11 cellular contexts compared by ENCODE assay signal in the genomic region with DNA sequence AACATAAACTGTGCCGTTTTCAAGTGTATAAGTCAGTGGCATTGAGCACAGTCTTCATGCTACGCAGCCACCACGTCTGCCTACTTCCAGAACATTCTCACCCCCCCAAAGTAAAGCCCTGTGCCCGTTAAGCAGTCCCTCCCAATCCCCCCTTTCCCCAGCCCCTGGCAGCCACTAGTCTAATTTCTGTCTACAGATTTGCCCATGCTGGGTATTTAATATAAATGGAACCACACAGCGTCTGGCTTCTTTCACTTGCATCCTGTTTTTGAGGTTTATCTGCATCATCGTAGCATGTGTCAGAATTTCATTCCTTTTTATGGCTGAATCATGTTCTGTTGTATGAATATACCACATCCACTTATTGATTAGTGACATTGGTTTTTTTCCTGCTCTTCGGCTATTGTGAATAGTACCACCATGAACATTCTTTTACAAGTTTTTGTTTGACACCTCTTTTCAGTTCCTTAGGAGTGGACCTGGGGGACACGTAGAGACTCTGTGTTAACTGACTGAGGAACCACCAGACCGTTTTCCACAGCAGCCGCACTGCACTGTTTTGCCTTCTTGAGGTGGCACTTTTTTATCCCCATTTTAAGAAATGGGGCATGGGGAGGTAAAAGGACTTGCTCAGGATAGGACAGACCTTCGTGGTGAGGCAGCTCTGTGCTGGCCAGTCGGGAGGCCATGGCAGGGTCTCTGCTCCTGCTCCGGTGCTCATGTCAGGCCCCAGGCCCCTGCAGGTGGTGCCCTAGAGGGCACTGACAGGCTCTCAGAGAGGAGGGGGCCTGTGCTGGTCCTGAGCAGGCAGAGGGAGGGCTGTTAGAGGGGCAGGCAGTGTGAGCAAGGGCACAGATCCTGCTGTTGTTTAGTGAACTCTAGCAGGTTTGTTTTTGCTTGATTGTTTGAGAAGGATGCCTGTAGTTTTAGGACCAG.
A peak's percentile ranks its signal among the peaks of the same experiment; 100 is the strongest.
DNase-seq lines count a peak whose midpoint lies in the region; ATAC-seq, FAIRE-seq and TF ChIP-seq lines count a peak whose summit lies in the region.
"Had no signal": no experiment of that assay in that cellular context is flagged by ENCODE, and none has a peak within 500 bp of the region (broad histone marks: within the 10 kb centered on the region; RNA-seq: fewer than 3 reads in every experiment).

No MANE protein-coding gene starts in this region.

- H3K9me3 Mint-ChIP-seq in H9 (no peaks in the 10 kb centered on the region; a peak in 1 of 5 replicates), astrocyte (ENCODE audit: unreplicated experiment) (no peaks in the 10 kb centered on the region)
- H3K9me3 Mint-ChIP-seq in T-helper 2 cell treated with Interferon-gamma antibody and Interleukin-4, amounts not matched to agents 5 μg/mL and 100 μg/mL, for 36 hours, result peaks cover 5% of the 10 kb centered on the region

- H2BK20ac ChIP-seq in H9 (ENCODE audit: low read depth, low read length, poor library complexity, severe bottlenecking), result no peak overlapping the region

- no peak overlapping the region for H3T11ph ChIP-seq in H9 (ENCODE audit: low read length)

- FAIRE-seq in astrocyte (lab: Jason Lieb, UNC), result no peak
- FAIRE-seq: D721Med had no signal

- no TSS peak for BruUV-seq in mammary epithelial cell (replicated peaks; lab: Mats Ljungman, UMichigan)

- in situ Hi-C loops in mammary epithelial cell (cut with MboI; ENCODE audit: low sequenced_read_pairs in 2 of 2), result no loop called here

- H2BK5ac ChIP-seq in H9 (ENCODE audit: insufficient read length, low read length), result no peak overlapping the region

- no peaks in the 10 kb centered on the region for H3K23me2 ChIP-seq in H9 (ENCODE audit: insufficient read length, low read depth, low read length, poor library complexity, severe bottlenecking)

- no peak overlapping the region for H2BK120ac ChIP-seq in H9 (ENCODE audit: low read depth, low read length, poor library complexity, severe bottlenecking)

- H3K4me1 Mint-ChIP-seq in H9 (no peaks in the 10 kb centered on the region), astrocyte (ENCODE audit: low read depth, unreplicated experiment) (peaks cover 3% of the 10 kb centered on the region)
- H3K4me1 Mint-ChIP-seq in T-helper 2 cell treated with Interferon-gamma antibody and Interleukin-4, amounts not matched to agents 5 μg/mL and 100 μg/mL, for 36 hours (ENCODE audit: low read depth), result peaks cover 30% of the 10 kb centered on the region

- no peak overlapping the region for H2AK5ac ChIP-seq in H9 (ENCODE audit: insufficient read length, low read length)

- H3K4me3 ChIP-seq in astrocyte (ENCODE audit: insufficient read depth, low read depth, low read length) (no peak overlapping the region), osteoblast (ENCODE audit: insufficient read depth, low read length) (no peak overlapping the region), mammary epithelial cell (replicated peaks in 1 of 3; ENCODE audit: insufficient read depth in 1 of 3, low read depth in 2 of 3, low read length in 3 of 3) (no peak overlapping the region)
- H3K4me3 ChIP-seq: adrenal gland had no signal

- intact Hi-C loops in mammary epithelial cell (cut with micrococcal nuclease), result no loop called here

- CTCF ChIA-PET in mammary epithelial cell (lab: Charles Lee; ENCODE audit: low non-redundant PET), result no interaction called here

- no CpG with 5 or more reads among the region's 13 CpGs for WGBS in H9 (ENCODE audit: extremely low coverage, insufficient read length, low lambda C conversion rate)
- 72% methylated on average over 11 of the region's 13 CpGs for WGBS in mammary epithelial cell (ENCODE audit: low coverage, missing lambda C conversion rate)

- no peak overlapping the region for H3K18ac ChIP-seq in H9 (ENCODE audit: insufficient read length, low read depth, low read length)

- H2AFZ ChIP-seq in H9 (ENCODE audit: low read length), result no peak overlapping the region
- peak overlapping the region; percentile 18 for H2AFZ ChIP-seq in astrocyte (ENCODE audit: low read depth, low read length)
- no peak overlapping the region for H2AFZ ChIP-seq in osteoblast (ENCODE audit: low read length)
- no peak overlapping the region for H2AFZ ChIP-seq in mammary epithelial cell (ENCODE audit: low read depth, low read length)

- no peak for DNase-seq in H9
- DNase-seq in T-helper 2 cell treated with Interferon-gamma antibody and Interleukin-4, amounts not matched to agents 5 μg/mL and 100 μg/mL, for 36 hours (ENCODE audit: low spot score), result peak; percentile 27
- DNase-seq in astrocyte (ENCODE audit: low read depth), result peak; percentile 41
- DNase-seq in osteoblast (ENCODE audit: insufficient read length, low spot score, missing footprints), result peak; percentile 80
- no peak for DNase-seq in activated CD4-positive, CD25-positive, alpha-beta regulatory T cell (lab: John Stamatoyannopoulos, UW)
- DNase-seq in mammary epithelial cell, result no peak
- DNase-seq: adrenal gland, NCI-H1092, posterior cingulate gyrus had no signal

- no peaks in the 10 kb centered on the region for H3K4me1 ChIP-seq in H9 (ENCODE audit: insufficient read depth, low read length)
- H3K4me1 ChIP-seq in astrocyte (ENCODE audit: insufficient read depth, low read length), result peaks cover 13% of the 10 kb centered on the region
- H3K4me1 ChIP-seq in osteoblast (ENCODE audit: insufficient read depth, low read length), result peaks cover 9% of the 10 kb centered on the region
- no peaks in the 10 kb centered on the region for H3K4me1 ChIP-seq in mammary epithelial cell (ENCODE audit: insufficient read depth, low read length)
- H3K4me1 ChIP-seq: adrenal gland had no signal

- H2BK12ac ChIP-seq in H9 (ENCODE audit: insufficient read length, low read depth, low read length), result no peak overlapping the region

- peak overlapping the region; percentile 54 for H3K14ac ChIP-seq in H9 (ENCODE audit: insufficient read depth, low read length)

- H3K79me2 ChIP-seq in H9 (ENCODE audit: insufficient read depth, low read length) (no peaks in the 10 kb centered on the region), astrocyte (ENCODE audit: insufficient read depth, low read length) (no peaks in the 10 kb centered on the region), osteoblast (ENCODE audit: insufficient read depth, low read length) (no peaks in the 10 kb centered on the region), mammary epithelial cell (ENCODE audit: insufficient read depth, low read length) (no peaks in the 10 kb centered on the region)

- no peak overlapping the region for H3K4me2 ChIP-seq in H9 (ENCODE audit: insufficient read depth, insufficient read length, low read length)
- peak overlapping the region; percentile 40 for H3K4me2 ChIP-seq in astrocyte (ENCODE audit: low read length)
- H3K4me2 ChIP-seq in osteoblast (ENCODE audit: insufficient read depth, low read length), result peak overlapping the region; percentile 13
- H3K4me2 ChIP-seq in mammary epithelial cell (ENCODE audit: insufficient read depth, low read depth, low read length), result no peak overlapping the region

- H4K20me1 ChIP-seq in H9 (ENCODE audit: control insufficient read depth, insufficient read depth, insufficient read length), result no peaks in the 10 kb centered on the region
- peaks cover 8% of the 10 kb centered on the region for H4K20me1 ChIP-seq in astrocyte (ENCODE audit: insufficient read depth, low read length)
- H4K20me1 ChIP-seq in osteoblast (ENCODE audit: insufficient read depth, low read length), result no peaks in the 10 kb centered on the region
- no peaks in the 10 kb centered on the region for H4K20me1 ChIP-seq in mammary epithelial cell (ENCODE audit: insufficient read depth, low read length)

- H3K27ac ChIP-seq in H9 (ENCODE audit: insufficient read length, low read depth, low read length) (no peak overlapping the region), astrocyte (ENCODE audit: low read depth, low read length) (no peak overlapping the region), osteoblast (ENCODE audit: low read depth, low read length) (no peak overlapping the region), mammary epithelial cell (ENCODE audit: insufficient read depth, low read depth, low read length) (no peak overlapping the region)
- H3K27ac ChIP-seq: adrenal gland had no signal

- H4K91ac ChIP-seq in H9 (ENCODE audit: insufficient read length, low read depth, low read length), result no peak overlapping the region

- H3K36me3 Mint-ChIP-seq in H9 (ENCODE audit: insufficient read depth in 1 of 3, low read depth in 3 of 3) (no peaks in the 10 kb centered on the region; a peak in 1 of 7 replicates), astrocyte (ENCODE audit: low read depth, unreplicated experiment) (no peaks in the 10 kb centered on the region)
- no peaks in the 10 kb centered on the region for H3K36me3 Mint-ChIP-seq in T-helper 2 cell treated with Interferon-gamma antibody and Interleukin-4, amounts not matched to agents 5 μg/mL and 100 μg/mL, for 36 hours (ENCODE audit: low read depth)

- H3K36me3 ChIP-seq in astrocyte (ENCODE audit: insufficient read depth, low read length), result no peaks in the 10 kb centered on the region
- no peaks in the 10 kb centered on the region for H3K36me3 ChIP-seq in osteoblast (ENCODE audit: insufficient read depth, low read length)
- no peaks in the 10 kb centered on the region for H3K36me3 ChIP-seq in mammary epithelial cell (ENCODE audit: insufficient read depth, low read length)
- H3K36me3 ChIP-seq: adrenal gland had no signal

- H3K79me1 ChIP-seq in H9 (ENCODE audit: insufficient read depth, low read depth, low read length, poor library complexity, severe bottlenecking), result no peaks in the 10 kb centered on the region

- no peak overlapping the region for H3K56ac ChIP-seq in H9 (ENCODE audit: insufficient read length, low read depth, low read length)

- no peak overlapping the region for H3K4me3 Mint-ChIP-seq in H9
- peak overlapping the region; percentile 47 for H3K4me3 Mint-ChIP-seq in T-helper 2 cell treated with Interferon-gamma antibody and Interleukin-4, amounts not matched to agents 5 μg/mL and 100 μg/mL, for 36 hours
- no peak overlapping the region for H3K4me3 Mint-ChIP-seq in astrocyte (ENCODE audit: unreplicated experiment)

- dilution Hi-C loops in mammary epithelial cell (cut with HindIII; ENCODE audit: low sequenced_read_pairs), result no loop called here

- H3K27ac Mint-ChIP-seq in H9, result peak overlapping the region in 1 of 3 experiments; percentile 90; a peak in 2 of 7 replicates
- peak overlapping the region; percentile 88 for H3K27ac Mint-ChIP-seq in T-helper 2 cell treated with Interferon-gamma antibody and Interleukin-4, amounts not matched to agents 5 μg/mL and 100 μg/mL, for 36 hours
- H3K27ac Mint-ChIP-seq in astrocyte (ENCODE audit: unreplicated experiment), result no peak overlapping the region

- no peak overlapping the region for H3K23ac ChIP-seq in H9 (ENCODE audit: insufficient read length, low read depth, low read length)

- no peak for ATAC-seq in GM21447 (IDR thresholded peaks at IDR 0.05; ENCODE audit: unreplicated experiment)

- H4K8ac ChIP-seq in H9 (replicated peaks; ENCODE audit: insufficient read length, low read depth, low read length), result no peak overlapping the region

- H3K9me3 ChIP-seq in H9 (ENCODE audit: control insufficient read depth, low read depth, low read length), result no peaks in the 10 kb centered on the region
- no peaks in the 10 kb centered on the region for H3K9me3 ChIP-seq in astrocyte (ENCODE audit: insufficient read depth, low read depth, low read length)
- no peaks in the 10 kb centered on the region for H3K9me3 ChIP-seq in osteoblast (ENCODE audit: low read depth, low read length)
- no peaks in the 10 kb centered on the region for H3K9me3 ChIP-seq in mammary epithelial cell (replicated peaks; ENCODE audit: insufficient read depth, low read length)
- H3K9me3 ChIP-seq: adrenal gland had no signal

- TF ChIP-seq CTCF in H9 (conservative IDR thresholded peaks at IDR 0.05) (no peak), astrocyte (IDR thresholded peaks at IDR 0.05; ENCODE audit: insufficient read depth, low read depth, low read length) (no peak), osteoblast (IDR thresholded peaks at IDR 0.05; ENCODE audit: extremely low read depth, low read depth, low read length) (no peak), mammary epithelial cell (conservative IDR thresholded peaks at IDR 0.05 in 1 of 2, IDR thresholded peaks at IDR 0.05 in 1 of 2; ENCODE audit: extremely low read depth in 1 of 2, insufficient read depth in 1 of 2, low read depth in 1 of 2, low read length in 2 of 2) (no peak)

- no peak overlapping the region for H4K5ac ChIP-seq in H9 (ENCODE audit: insufficient read length, low read depth, low read length)

- H3K27me3 ChIP-seq in H9 (ENCODE audit: insufficient read depth, low read length), result no peaks in the 10 kb centered on the region
- H3K27me3 ChIP-seq in astrocyte (ENCODE audit: insufficient read depth, low read length), result no peaks in the 10 kb centered on the region
- no peaks in the 10 kb centered on the region for H3K27me3 ChIP-seq in osteoblast (ENCODE audit: insufficient read depth, low read length)
- H3K27me3 ChIP-seq in mammary epithelial cell (ENCODE audit: insufficient read depth, low read length), result no peaks in the 10 kb centered on the region
- H3K27me3 ChIP-seq: adrenal gland had no signal

- H3K27me3 Mint-ChIP-seq in H9 (ENCODE audit: low read depth), result no peaks in the 10 kb centered on the region
- H3K27me3 Mint-ChIP-seq in T-helper 2 cell treated with Interferon-gamma antibody and Interleukin-4, amounts not matched to agents 5 μg/mL and 100 μg/mL, for 36 hours (ENCODE audit: low read depth), result no peaks in the 10 kb centered on the region
- H3K27me3 Mint-ChIP-seq in astrocyte (ENCODE audit: low read depth, unreplicated experiment), result peaks cover 12% of the 10 kb centered on the region

- no peak overlapping the region for H3K4ac ChIP-seq in H9 (ENCODE audit: low read depth, low read length)

- H3K9ac ChIP-seq in H9 (ENCODE audit: extremely low read depth, insufficient read length, low read length), result no peak overlapping the region
- peak overlapping the region; percentile 16 for H3K9ac ChIP-seq in astrocyte (ENCODE audit: low read length)
- H3K9ac ChIP-seq in mammary epithelial cell (ENCODE audit: insufficient read depth, low read length), result no peak overlapping the region

- no peak overlapping the region for H2BK15ac ChIP-seq in H9 (ENCODE audit: low read depth, low read length)

Comparison
In these comparisons a context has a peak if more than half of its experiments do, and no peak if none do; other contexts are left out.
1. DNase-seq: peak in T-helper 2 cell treated with Interferon-gamma antibody and Interleukin-4, amounts not matched to agents 5 μg/mL and 100 μg/mL, for 36 hours (single experiment), astrocyte (single experiment) and osteoblast (single experiment); none in H9 (single experiment), activated CD4-positive, CD25-positive, alpha-beta regulatory T cell (0 of 4) and mammary epithelial cell (single experiment).
2. H3K4me2 ChIP-seq: peak in astrocyte (single experiment) and osteoblast (single experiment); none in H9 (single experiment) and mammary epithelial cell (single experiment).